In genomic region chr15:34773916-34774315, GRCh38 we compare ENCODE assay signal across 39 cellular contexts. TPM values are rescaled to one million over a fixed set of nuclear protein-coding genes. Genes with fewer than 3 reads are reported as not detected.
"Had no signal": no experiment of that assay in that cellular context is flagged by ENCODE, and none has a peak within 500 bp of the region (broad histone marks: within the 10 kb centered on the region; RNA-seq: fewer than 3 reads in every experiment).

No MANE protein-coding gene starts in this region.

- H3K4me3 ChIP-seq: esophagus squamous epithelium, heart right ventricle, left ventricle myocardium inferior, lung, mucosa of descending colon, pancreas, prostate gland, sigmoid colon, thoracic aorta, uterus had no signal

- H3K27ac ChIP-seq: epithelial cell of prostate, esophagus squamous epithelium, heart right ventricle, left ventricle myocardium inferior, neutrophil, pancreas, prostate gland, sigmoid colon, thoracic aorta, uterus had no signal

- H3K4me3 Mint-ChIP-seq: activated CD4-positive, alpha-beta memory T cell treated with anti-CD3 and anti-CD28 coated beads, Interleukin-2, amount 10 ng/mL, durations not matched to agents 7 days and 5 days; activated CD4-positive, alpha-beta T cell treated with anti-CD3 and anti-CD28 coated beads, Interleukin-2, amount 10 ng/mL, durations not matched to agents 7 days and 5 days; activated naive CD4-positive, alpha-beta T cell treated with anti-CD3 and anti-CD28 coated beads, Interleukin-2, amount 50 U/mL, for 24 hours; activated naive CD8-positive, alpha-beta T cell treated with anti-CD3 and anti-CD28 coated beads, Interleukin-2, amount 50 U/mL, for 24 hours; activated T-cell treated with anti-CD3 and anti-CD28 coated beads, Interleukin-2, amount 50 U/mL, for 24 hours; activated T-helper 17 cell treated with anti-CD3 and anti-CD28 coated beads, Interleukin-2, amount 50 U/mL, for 72 hours; central memory CD8-positive, alpha-beta T cell; nephron; stimulated activated effector memory CD8-positive, alpha-beta T cell treated with anti-CD3 and anti-CD28 coated beads, Interleukin-12 subunit alpha, Interleukin-12 subunit beta, amount 100 ng/mL, for 72 hours; stimulated activated naive CD8-positive, alpha-beta T cell treated with anti-CD3 and anti-CD28 coated beads, Interleukin-15, Interleukin-2, amounts not matched to agents 100 ng/mL and 50 ng/mL, for 24 hours; type B pancreatic cell had no signal

- H3K4me1 ChIP-seq: esophagus squamous epithelium, pancreas, prostate gland, sigmoid colon, uterus had no signal

- H3K36me3 ChIP-seq: esophagus squamous epithelium, heart right ventricle, left ventricle myocardium inferior, neutrophil, pancreas, prostate gland, sigmoid colon, thoracic aorta, uterus had no signal

- H3K9me3 ChIP-seq: esophagus squamous epithelium, heart right ventricle, left ventricle myocardium inferior, mucosa of descending colon, neutrophil, pancreas, prostate gland, sigmoid colon, thoracic aorta, uterus had no signal

- H3K36me3 Mint-ChIP-seq: activated naive CD4-positive, alpha-beta T cell treated with anti-CD3 and anti-CD28 coated beads, Interleukin-2, amount 50 U/mL, for 24 hours; stimulated activated effector memory CD8-positive, alpha-beta T cell treated with anti-CD3 and anti-CD28 coated beads, Interleukin-12 subunit alpha, Interleukin-12 subunit beta, amount 100 ng/mL, for 72 hours; type B pancreatic cell had no signal

- H3K27me3 ChIP-seq: heart right ventricle, pancreas, sigmoid colon, uterus had no signal

- DNase-seq: activated CD4-positive, alpha-beta memory T cell treated with anti-CD3 and anti-CD28 coated beads, Interleukin-2, amount 10 ng/mL, durations not matched to agents 7 days and 5 days; activated CD4-positive, alpha-beta T cell treated with anti-CD3 and anti-CD28 coated beads for 1 hour; activated CD4-positive, alpha-beta T cell treated with anti-CD3 and anti-CD28 coated beads, Interleukin-2, amount 10 ng/mL, durations not matched to agents 7 days and 5 days; activated CD8-positive, alpha-beta memory T cell treated with anti-CD3 and anti-CD28 coated beads, Interleukin-2, amount 50 U/mL, for 48 hours; activated naive CD8-positive, alpha-beta T cell treated with anti-CD3 and anti-CD28 coated beads, Interleukin-2, amount 50 U/mL, for 24 hours; activated T-cell treated with anti-CD3 and anti-CD28 coated beads, Interleukin-2, amount 50 U/mL, for 24 hours; amygdala; dermis blood vessel endothelial cell; effector CD4-positive, alpha-beta T cell; esophagus squamous epithelium; foreskin melanocyte; heart right ventricle; left ventricle myocardium inferior; mucosa of descending colon; pancreas; retina; sigmoid colon; small intestine; stimulated activated CD4-positive, alpha-beta T cell treated with anti-CD3 and anti-CD28 coated beads, Interleukin-4, amount 100 ng/mL, for 24 hours; T-helper 2 cell; uterus had no signal

- H3K9me3 Mint-ChIP-seq: activated CD4-positive, alpha-beta memory T cell treated with anti-CD3 and anti-CD28 coated beads, Interleukin-2, amount 10 ng/mL, durations not matched to agents 7 days and 5 days; activated CD4-positive, alpha-beta T cell treated with anti-CD3 and anti-CD28 coated beads, Interleukin-2, amount 10 ng/mL, durations not matched to agents 7 days and 5 days; activated naive CD4-positive, alpha-beta T cell treated with anti-CD3 and anti-CD28 coated beads, Interleukin-2, amount 50 U/mL, for 24 hours; activated naive CD8-positive, alpha-beta T cell treated with anti-CD3 and anti-CD28 coated beads, Interleukin-2, amount 50 U/mL, for 24 hours; activated T-cell treated with anti-CD3 and anti-CD28 coated beads, Interleukin-2, amount 50 U/mL, for 24 hours; activated T-helper 17 cell treated with anti-CD3 and anti-CD28 coated beads, Interleukin-2, amount 50 U/mL, for 72 hours; central memory CD8-positive, alpha-beta T cell; nephron; stimulated activated effector memory CD8-positive, alpha-beta T cell treated with anti-CD3 and anti-CD28 coated beads, Interleukin-12 subunit alpha, Interleukin-12 subunit beta, amount 100 ng/mL, for 72 hours; stimulated activated naive CD8-positive, alpha-beta T cell treated with anti-CD3 and anti-CD28 coated beads, Interleukin-15, Interleukin-2, amounts not matched to agents 100 ng/mL and 50 ng/mL, for 24 hours; type B pancreatic cell had no signal

- H3K27ac Mint-ChIP-seq: activated CD4-positive, alpha-beta memory T cell treated with anti-CD3 and anti-CD28 coated beads, Interleukin-2, amount 10 ng/mL, durations not matched to agents 7 days and 5 days; activated CD4-positive, alpha-beta T cell treated with anti-CD3 and anti-CD28 coated beads, Interleukin-2, amount 10 ng/mL, durations not matched to agents 7 days and 5 days; activated naive CD4-positive, alpha-beta T cell treated with anti-CD3 and anti-CD28 coated beads, Interleukin-2, amount 50 U/mL, for 24 hours; activated naive CD8-positive, alpha-beta T cell treated with anti-CD3 and anti-CD28 coated beads, Interleukin-2, amount 50 U/mL, for 24 hours; activated T-cell treated with anti-CD3 and anti-CD28 coated beads, Interleukin-2, amount 50 U/mL, for 24 hours; activated T-helper 17 cell treated with anti-CD3 and anti-CD28 coated beads, Interleukin-2, amount 50 U/mL, for 72 hours; nephron; stimulated activated effector memory CD8-positive, alpha-beta T cell treated with anti-CD3 and anti-CD28 coated beads, Interleukin-12 subunit alpha, Interleukin-12 subunit beta, amount 100 ng/mL, for 72 hours; stimulated activated naive CD8-positive, alpha-beta T cell treated with anti-CD3 and anti-CD28 coated beads, Interleukin-15, Interleukin-2, amounts not matched to agents 100 ng/mL and 50 ng/mL, for 24 hours; type B pancreatic cell had no signal

- FAIRE-seq: endometrium, islet of Langerhans, pancreas, small intestine had no signal

- H3K4me1 Mint-ChIP-seq: activated CD4-positive, alpha-beta memory T cell treated with anti-CD3 and anti-CD28 coated beads, Interleukin-2, amount 10 ng/mL, durations not matched to agents 7 days and 5 days; activated CD4-positive, alpha-beta T cell treated with anti-CD3 and anti-CD28 coated beads, Interleukin-2, amount 10 ng/mL, durations not matched to agents 7 days and 5 days; activated naive CD4-positive, alpha-beta T cell treated with anti-CD3 and anti-CD28 coated beads, Interleukin-2, amount 50 U/mL, for 24 hours; activated naive CD8-positive, alpha-beta T cell treated with anti-CD3 and anti-CD28 coated beads, Interleukin-2, amount 50 U/mL, for 24 hours; activated T-helper 17 cell treated with anti-CD3 and anti-CD28 coated beads, Interleukin-2, amount 50 U/mL, for 72 hours; central memory CD8-positive, alpha-beta T cell; nephron; stimulated activated effector memory CD8-positive, alpha-beta T cell treated with anti-CD3 and anti-CD28 coated beads, Interleukin-12 subunit alpha, Interleukin-12 subunit beta, amount 100 ng/mL, for 72 hours had no signal

- ATAC-seq: activated naive CD8-positive, alpha-beta T cell treated with anti-CD3 and anti-CD28 coated beads, Interleukin-2, amount 50 U/mL, for 24 hours; activated T-helper 17 cell treated with anti-CD3 and anti-CD28 coated beads, Interleukin-2, amount 50 U/mL, for 72 hours; heart right ventricle; mucosa of descending colon; pancreas; stimulated activated effector memory CD8-positive, alpha-beta T cell treated with anti-CD3 and anti-CD28 coated beads, Interleukin-12 subunit alpha, Interleukin-12 subunit beta, amount 100 ng/mL, for 72 hours had no signal

RNA-seq across cellular contexts. Expression of gene GJD2, which starts 19.1 kb away (rescaled TPM):
- total RNA-seq: activated CD4-positive, alpha-beta memory T cell treated with anti-CD3 and anti-CD28 coated beads, Interleukin-2, amount 10 ng/mL, durations not matched to agents 7 days and 5 days; activated CD4-positive, alpha-beta T cell treated with anti-CD3 and anti-CD28 coated beads, Interleukin-2, amount 10 ng/mL, durations not matched to agents 7 days and 5 days; activated T-helper 17 cell treated with anti-CD3 and anti-CD28 coated beads, Interleukin-2, amount 50 U/mL, for 72 hours; dermis blood vessel endothelial cell; esophagus squamous epithelium; glomerular endothelial cell; left ventricle myocardium inferior; mesenteric fat pad; mucosa of descending colon; myocyte; prostate gland; subcutaneous adipose tissue; thoracic aorta had no signal
- polyA plus RNA-seq: lung, sigmoid colon had no signal

RNA-seq across cellular contexts. Expression of gene ACTC1, which starts 21.4 kb away (rescaled TPM):
- total RNA-seq: activated CD4-positive, alpha-beta memory T cell treated with anti-CD3 and anti-CD28 coated beads, Interleukin-2, amount 10 ng/mL, durations not matched to agents 7 days and 5 days; activated CD4-positive, alpha-beta T cell treated with anti-CD3 and anti-CD28 coated beads, Interleukin-2, amount 10 ng/mL, durations not matched to agents 7 days and 5 days; activated T-helper 17 cell treated with anti-CD3 and anti-CD28 coated beads, Interleukin-2, amount 50 U/mL, for 72 hours; dermis blood vessel endothelial cell; glomerular endothelial cell had no signal
